In the genomic region with DNA sequence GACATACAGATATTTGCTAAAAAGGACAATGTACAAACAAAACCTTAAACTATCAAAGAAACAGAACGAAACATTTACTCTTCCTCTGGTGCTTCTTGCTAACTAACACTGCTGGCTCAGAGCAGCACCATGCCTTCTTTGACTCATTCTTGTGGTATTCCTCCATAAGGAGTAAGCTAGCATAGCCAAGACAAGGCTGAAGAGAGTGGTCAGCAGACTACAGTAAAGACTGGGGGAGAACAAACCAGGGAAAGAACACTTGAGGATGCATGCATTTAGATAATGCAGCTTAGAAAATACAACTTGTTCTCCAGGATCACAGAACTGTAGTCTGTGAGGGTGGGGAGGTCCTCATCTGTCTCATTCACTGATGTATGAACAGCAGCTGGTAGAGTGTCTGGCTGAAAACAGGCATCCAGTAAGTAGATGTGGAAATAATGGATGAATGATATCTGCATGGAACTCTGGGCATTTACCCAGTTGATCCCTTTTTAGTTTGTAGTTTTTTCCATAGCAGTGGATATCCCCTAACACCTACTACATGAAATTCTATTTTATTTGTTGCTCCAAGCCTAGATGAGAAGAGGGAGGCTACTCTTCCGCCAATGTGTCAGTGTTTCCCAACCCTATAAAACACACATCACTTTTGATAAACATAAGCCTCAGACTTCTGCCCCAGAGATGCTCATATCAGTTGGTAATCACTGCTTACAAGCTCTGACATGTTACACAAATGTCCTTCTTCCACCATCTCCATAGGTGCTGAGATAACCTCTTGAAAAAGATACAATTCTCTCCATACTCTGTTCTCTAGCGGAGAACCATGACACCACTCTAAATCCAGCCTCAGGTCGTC, we compare ENCODE assay signal across 12 cellular contexts. TPM values are rescaled to one million over a fixed set of nuclear protein-coding genes. Genes with fewer than 3 reads are reported as not detected.
DNase-seq lines count a peak whose midpoint lies in the region; ATAC-seq and TF ChIP-seq lines count a peak whose summit lies in the region.
"Had no signal": no experiment of that assay in that cellular context is flagged by ENCODE, and none has a peak within 500 bp of the region (broad histone marks: within the 10 kb centered on the region; RNA-seq: fewer than 3 reads in every experiment).

No MANE protein-coding gene starts in this region.

- in situ Hi-C loops in gastrocnemius medialis (cut with MboI; ENCODE audit: low sequenced_read_pairs in 4 of 4) = loop anchor here (25.0 kb wide), 1 partner anchor 1022 kb away; the partner anchor contains the start of gene NFRKB (in 4 of the 4)

- TF ChIP-seq CTCF in fibroblast of villous mesenchyme (IDR thresholded peaks at IDR 0.05; ENCODE audit: insufficient read depth, low read depth, low read length) (no peak), gastrocnemius medialis (IDR thresholded peaks at IDR 0.05 in 4 of 5, conservative IDR thresholded peaks at IDR 0.05 in 1 of 5) (no peak)

- H3K27me3 ChIP-seq in adipocyte (replicated peaks; ENCODE audit: control insufficient read depth, insufficient read depth, low read length) (no peaks in the 10 kb centered on the region), gastrocnemius medialis (no peaks in the 10 kb centered on the region)
- H3K27me3 ChIP-seq in effector memory CD4-positive, alpha-beta T cell (replicated peaks; ENCODE audit: control insufficient read depth, insufficient read depth, low read length, poor library complexity, severe bottlenecking) = no peaks in the 10 kb centered on the region

- intact Hi-C loops in gastrocnemius medialis (cut with DNase I; ENCODE audit: low total_unique reads) = no loop called here

- H3K36me3 ChIP-seq in adipocyte (ENCODE audit: control insufficient read depth, insufficient read depth, low read length, severe bottlenecking) (peaks cover 78% of the 10 kb centered on the region), gastrocnemius medialis (peaks cover 0 to 69% of the 10 kb centered on the region in 2 donors)
- peaks cover 69% of the 10 kb centered on the region for H3K36me3 ChIP-seq in effector memory CD4-positive, alpha-beta T cell (ENCODE audit: control insufficient read depth, insufficient read depth, low read length)

- peaks cover 41% of the 10 kb centered on the region for H3K4me1 ChIP-seq in adipocyte (ENCODE audit: control insufficient read depth, insufficient read depth, low read length)
- H3K4me1 ChIP-seq in gastrocnemius medialis = peaks cover 20 to 32% of the 10 kb centered on the region in 2 donors
- H3K4me1 ChIP-seq in effector memory CD4-positive, alpha-beta T cell (ENCODE audit: control insufficient read depth, insufficient read depth, low read length, poor library complexity, severe bottlenecking) = no peaks in the 10 kb centered on the region

- no peak overlapping the region for H3K9ac ChIP-seq in adipocyte (ENCODE audit: low read length)

- H3K9me3 ChIP-seq in adipocyte (ENCODE audit: control insufficient read depth, low read length) (no peaks in the 10 kb centered on the region), gastrocnemius medialis (no peaks in the 10 kb centered on the region)
- no peaks in the 10 kb centered on the region for H3K9me3 ChIP-seq in effector memory CD4-positive, alpha-beta T cell (ENCODE audit: control insufficient read depth, low read length)

- peak in 1 of 2 donors; percentile 85 for ATAC-seq in gastrocnemius medialis
- ATAC-seq in GM18870 (IDR thresholded peaks at IDR 0.05; ENCODE audit: unreplicated experiment) = no peak
- ATAC-seq: left lobe of liver had no signal

- peak overlapping the region; percentile 15 to 57 (median 46) for H3K27ac ChIP-seq in gastrocnemius medialis
- H3K27ac ChIP-seq in effector memory CD4-positive, alpha-beta T cell (ENCODE audit: insufficient read depth, low read length, poor library complexity, severe bottlenecking) = no peak overlapping the region

- no peak overlapping the region for H3K4me3 ChIP-seq in adipocyte (ENCODE audit: low read length)
- H3K4me3 ChIP-seq in fibroblast of villous mesenchyme (ENCODE audit: low read depth, low read length) = no peak overlapping the region
- no peak overlapping the region for H3K4me3 ChIP-seq in gastrocnemius medialis
- H3K4me3 ChIP-seq in effector memory CD4-positive, alpha-beta T cell (ENCODE audit: insufficient read depth, low read depth, low read length, poor library complexity, severe bottlenecking) = no peak overlapping the region

- DNase-seq in HCEC 1CT (peak; percentile 84), adipocyte (ENCODE audit: low read depth) (peak; percentile 81), fibroblast of villous mesenchyme (ENCODE audit: low read depth) (peak; percentile 82), gastrocnemius medialis (no peak), DMS 273 treated with DMSO at 0.1 percent for 48 hours (lab: John Stamatoyannopoulos, UW) (no peak), NOMO-1 treated with DMSO at 0.1 percent for 48 hours (lab: John Stamatoyannopoulos, UW; ENCODE audit: unreplicated experiment) (no peak)
- DNase-seq in effector memory CD4-positive, alpha-beta T cell = no peak
- DNase-seq: activated B cell treated with CpG ODN at 0.5 μM for 24 hours, activated gamma-delta T cell treated with Interleukin-2 at 50 U/mL for 16 hours, NCI-H2171 had no signal

- no peak for TF ChIP-seq POLR2A in gastrocnemius medialis (IDR thresholded peaks at IDR 0.05)

RNA-seq across cellular contexts. Expression of gene SNX19, which starts 7.3 kb away (rescaled TPM):
- 96.3 and 106 TPM in 2 replicates for total RNA-seq in fibroblast of villous mesenchyme
- total RNA-seq in gastrocnemius medialis = 10 to 100 TPM; 37.9 to 88.2 (median 72.0) TPM

Comparison
In these comparisons a context has a peak if more than half of its experiments do, and no peak if none do; other contexts are left out.
1. DNase-seq: peak in HCEC 1CT (single experiment), adipocyte (single experiment) and fibroblast of villous mesenchyme (single experiment); none in gastrocnemius medialis (0 of 2), DMS 273 treated with DMSO at 0.1 percent for 48 hours (single experiment), effector memory CD4-positive, alpha-beta T cell (0 of 3) and NOMO-1 treated with DMSO at 0.1 percent for 48 hours (single experiment).